ENCODE assay signal across 26 cellular contexts in genomic region chr7:71707041-71707440, GRCh38.
"Had no signal": no experiment of that assay in that cellular context is flagged by ENCODE, and none has a peak within 500 bp of the region (broad histone marks: within the 10 kb centered on the region; RNA-seq: fewer than 3 reads in every experiment).

No MANE protein-coding gene starts in this region.

- H3K36me3 ChIP-seq: esophagus squamous epithelium, gastrocnemius medialis, heart right ventricle, left lung, lower lobe of right lung had no signal

- H3K4me1 Mint-ChIP-seq: endodermal cell, mesothelial cell of epicardium, naive B cell had no signal

- H3K36me3 Mint-ChIP-seq: mesothelial cell of epicardium; naive B cell; naive thymus-derived CD8-positive, alpha-beta T cell had no signal

- H3K4me1 ChIP-seq: esophagus squamous epithelium, gastrocnemius medialis, heart right ventricle, left lung, lower lobe of right lung had no signal

- H3K4me3 Mint-ChIP-seq: effector memory CD8-positive, alpha-beta T cell; endodermal cell; mesothelial cell of epicardium; naive B cell; naive thymus-derived CD8-positive, alpha-beta T cell had no signal

- H3K27ac ChIP-seq: coronary artery, epithelial cell of prostate, esophagus squamous epithelium, gastrocnemius medialis, heart right ventricle, left lung, lower lobe of right lung had no signal

- H3K27me3 Mint-ChIP-seq: effector memory CD8-positive, alpha-beta T cell; naive B cell had no signal

- H3K4me3 ChIP-seq: coronary artery, dorsolateral prefrontal cortex, esophagus squamous epithelium, gastrocnemius medialis, heart right ventricle, left lung, lower lobe of right lung, mucosa of descending colon had no signal

- H3K27ac Mint-ChIP-seq: effector memory CD8-positive, alpha-beta T cell; endodermal cell; mesothelial cell of epicardium; naive B cell; naive thymus-derived CD8-positive, alpha-beta T cell had no signal

- ATAC-seq: effector memory CD8-positive, alpha-beta T cell; esophagus mucosa; gastrocnemius medialis; heart right ventricle; left cardiac atrium; left lung; left ventricle myocardium superior; lower lobe of right lung; mucosa of descending colon; naive thymus-derived CD8-positive, alpha-beta T cell had no signal

- DNase-seq: dermis blood vessel endothelial cell; dorsolateral prefrontal cortex; effector CD8-positive, alpha-beta T cell; effector memory CD8-positive, alpha-beta T cell; endodermal cell; erythroblast; esophagus squamous epithelium; foreskin fibroblast; foreskin melanocyte; gastrocnemius medialis; glutamatergic neuron; head of caudate nucleus; heart right ventricle; hippocampal formation; left cardiac atrium; left lung; left ventricle myocardium superior; lower lobe of right lung; mesenchymal stem cell; mucosa of descending colon; naive B cell; naive thymus-derived CD8-positive, alpha-beta T cell had no signal

- H3K9me3 ChIP-seq: gastrocnemius medialis, lower lobe of right lung had no signal

- H3K27me3 ChIP-seq: esophagus squamous epithelium, gastrocnemius medialis, heart right ventricle had no signal
